12 cellular contexts compared by ENCODE assay signal in genomic region chr3:64290161-64290560, GRCh38.
DNase-seq lines count a peak whose midpoint lies in the region; ATAC-seq and TF ChIP-seq lines count a peak whose summit lies in the region.
"Had no signal": no experiment of that assay in that cellular context is flagged by ENCODE, and none has a peak within 500 bp of the region (broad histone marks: within the 10 kb centered on the region; RNA-seq: fewer than 3 reads in every experiment).

No MANE protein-coding gene starts in this region.

- TF ChIP-seq CTCF in PC-3 (conservative IDR thresholded peaks at IDR 0.05; ENCODE audit: low read depth, low read length) (no peak), epithelial cell of esophagus (IDR thresholded peaks at IDR 0.05; ENCODE audit: insufficient read depth, low read depth, low read length, missing control alignments) (no peak), smooth muscle cell (IDR thresholded peaks at IDR 0.05; ENCODE audit: borderline replicate concordance, insufficient read depth, poor library complexity, severe bottlenecking) (no peak), brain microvascular endothelial cell (IDR thresholded peaks at IDR 0.05; ENCODE audit: low read depth, low read length, missing control alignments) (no peak), tibial nerve (IDR thresholded peaks at IDR 0.05) (no peak)

- H3K4me1 ChIP-seq in GM23248 (ENCODE audit: insufficient read depth) (peaks cover 29% of the 10 kb centered on the region), PC-3 (ENCODE audit: insufficient read depth, low read length) (peaks cover 17% of the 10 kb centered on the region), smooth muscle cell (ENCODE audit: low read depth) (no peaks in the 10 kb centered on the region), tibial nerve (peaks cover 0 to 21% (median 4%) of the 10 kb centered on the region in 4 donors)
- no peaks in the 10 kb centered on the region for H3K4me1 ChIP-seq in effector memory CD4-positive, alpha-beta T cell (ENCODE audit: control insufficient read depth, insufficient read depth, low read length, poor library complexity, severe bottlenecking)

- no peak overlapping the region for H3K4me3 ChIP-seq in GM23248
- no peak overlapping the region for H3K4me3 ChIP-seq in PC-3 (ENCODE audit: low read length)
- H3K4me3 ChIP-seq in epithelial cell of esophagus (ENCODE audit: low read length), result no peak overlapping the region
- no peak overlapping the region for H3K4me3 ChIP-seq in smooth muscle cell
- H3K4me3 ChIP-seq in brain microvascular endothelial cell (ENCODE audit: low read depth, low read length), result no peak overlapping the region
- no peak overlapping the region for H3K4me3 ChIP-seq in tibial nerve
- H3K4me3 ChIP-seq in effector memory CD4-positive, alpha-beta T cell (ENCODE audit: insufficient read depth, low read depth, low read length, poor library complexity, severe bottlenecking), result no peak overlapping the region
- H3K4me3 ChIP-seq in H7 (ENCODE audit: insufficient read depth, low read depth, low read length), result no peak overlapping the region
- H3K4me3 ChIP-seq: BLaER1 treated with 17β-estradiol and CSF1 and Interleukin-3, amounts not matched to agents 10 nM and 100 nM had no signal

- H4K20me1 ChIP-seq in GM23248 (ENCODE audit: insufficient read depth), result no peaks in the 10 kb centered on the region
- H4K20me1 ChIP-seq in PC-3 (ENCODE audit: low read length), result no peaks in the 10 kb centered on the region
- no peaks in the 10 kb centered on the region for H4K20me1 ChIP-seq in smooth muscle cell (ENCODE audit: low read depth)
- H4K20me1 ChIP-seq: BLaER1 treated with 17β-estradiol and CSF1 and Interleukin-3, amounts not matched to agents 10 nM and 100 nM had no signal

- no peak for TF ChIP-seq POLR2A in tibial nerve (IDR thresholded peaks at IDR 0.05)

- H3K79me2 ChIP-seq in GM23248 (ENCODE audit: insufficient read depth) (no peaks in the 10 kb centered on the region), PC-3 (ENCODE audit: low read length) (no peaks in the 10 kb centered on the region), smooth muscle cell (ENCODE audit: low read depth) (no peaks in the 10 kb centered on the region)

- no TSS peak for BruUV-seq in PC-3 (replicated peaks; lab: Mats Ljungman, UMichigan)

- H3K27me3 ChIP-seq in GM23248 (replicated peaks; ENCODE audit: insufficient read depth) (no peaks in the 10 kb centered on the region), PC-3 (ENCODE audit: low read length) (no peaks in the 10 kb centered on the region), smooth muscle cell (ENCODE audit: low read depth) (no peaks in the 10 kb centered on the region), brain microvascular endothelial cell (replicated peaks) (no peaks in the 10 kb centered on the region), tibial nerve (no peaks in the 10 kb centered on the region), H7 (ENCODE audit: control insufficient read depth, insufficient read depth, low read length) (no peaks in the 10 kb centered on the region)
- no peaks in the 10 kb centered on the region for H3K27me3 ChIP-seq in effector memory CD4-positive, alpha-beta T cell (replicated peaks; ENCODE audit: control insufficient read depth, insufficient read depth, low read length, poor library complexity, severe bottlenecking)
- H3K27me3 ChIP-seq: BLaER1 treated with 17β-estradiol and CSF1 and Interleukin-3, amounts not matched to agents 10 nM and 100 nM had no signal

- 65 to 70% methylated on average over 5 of the region's 5 CpGs for WGBS in GM23248 (ENCODE audit: low coverage in 1 of 2, low lambda C conversion rate in 2 of 2, missing lambda C conversion rate in 2 of 2), 2 experiments
- 91% methylated on average over 5 of the region's 5 CpGs for WGBS in smooth muscle cell (ENCODE audit: low lambda C conversion rate)
- WGBS in tibial nerve, 2 donors, result 76 to 84% methylated on average over 5 of the region's 5 CpGs

- ATAC-seq in PC-3, result no peak

- in situ Hi-C loops in GM23248 (cut with MboI) (no loop called here), brain microvascular endothelial cell (cut with HindIII; ENCODE audit: low pct_ligation_motif_present, low sequenced_read_pairs) (no loop called here)

- no peak overlapping the region for H3K9ac ChIP-seq in GM23248
- H3K9ac ChIP-seq in PC-3 (ENCODE audit: low read length), result no peak overlapping the region
- H3K9ac ChIP-seq in smooth muscle cell (ENCODE audit: low read depth), result no peak overlapping the region
- H3K9ac ChIP-seq: BLaER1 treated with 17β-estradiol and CSF1 and Interleukin-3, amounts not matched to agents 10 nM and 100 nM had no signal

- intact Hi-C loops in PC-3 (cut with micrococcal nuclease), result loop anchor here (2.0 kb wide), 1 partner anchor 23 kb away; no protein-coding TSS in a partner anchor

- no peaks in the 10 kb centered on the region for H3K36me3 ChIP-seq in GM23248 (ENCODE audit: low read depth)
- no peaks in the 10 kb centered on the region for H3K36me3 ChIP-seq in PC-3 (ENCODE audit: low read depth, low read length)
- no peaks in the 10 kb centered on the region for H3K36me3 ChIP-seq in smooth muscle cell (ENCODE audit: low read depth)
- no peaks in the 10 kb centered on the region for H3K36me3 ChIP-seq in brain microvascular endothelial cell (replicated peaks)
- H3K36me3 ChIP-seq in tibial nerve, result no peaks in the 10 kb centered on the region
- no peaks in the 10 kb centered on the region for H3K36me3 ChIP-seq in effector memory CD4-positive, alpha-beta T cell (ENCODE audit: control insufficient read depth, insufficient read depth, low read length)
- no peaks in the 10 kb centered on the region for H3K36me3 ChIP-seq in H7 (replicated peaks; ENCODE audit: control insufficient read depth, insufficient read depth, low read length)
- H3K36me3 ChIP-seq: BLaER1 treated with 17β-estradiol and CSF1 and Interleukin-3, amounts not matched to agents 10 nM and 100 nM had no signal

- peaks cover 31% of the 10 kb centered on the region for H3F3A ChIP-seq in GM23248 (ENCODE audit: insufficient read depth)
- H3F3A ChIP-seq in PC-3 (ENCODE audit: low read length, unreplicated experiment), result no peaks in the 10 kb centered on the region
- H3F3A ChIP-seq in smooth muscle cell (ENCODE audit: low read depth), result peaks cover 10% of the 10 kb centered on the region

- CTCF ChIA-PET in PC-3 (lab: Charles Lee), result no interaction called here

- H3K4me2 ChIP-seq in GM23248 (ENCODE audit: unreplicated experiment) (no peak overlapping the region), PC-3 (ENCODE audit: low read length) (no peak overlapping the region), smooth muscle cell (no peak overlapping the region)

- no peak for TF ChIP-seq EP300 in tibial nerve (IDR thresholded peaks at IDR 0.05)

- H3K27ac ChIP-seq in GM23248 (peak overlapping the region; percentile 96; the same call in 1 of the 2 replicates), PC-3 (ENCODE audit: low read length) (peak overlapping the region; percentile 95; the same call in 1 of the 2 replicates), smooth muscle cell (ENCODE audit: low read depth) (peak overlapping the region; percentile 97), brain microvascular endothelial cell (no peak overlapping the region), tibial nerve (no peak overlapping the region)
- H3K27ac ChIP-seq in effector memory CD4-positive, alpha-beta T cell (ENCODE audit: insufficient read depth, low read length, poor library complexity, severe bottlenecking), result no peak overlapping the region
- H3K27ac ChIP-seq: BLaER1 treated with 17β-estradiol and CSF1 and Interleukin-3, amounts not matched to agents 10 nM and 100 nM had no signal

- no peaks in the 10 kb centered on the region for H3K9me2 ChIP-seq in GM23248 (ENCODE audit: insufficient read depth)
- H3K9me2 ChIP-seq in PC-3 (replicated peaks; ENCODE audit: low read length), result no peaks in the 10 kb centered on the region

- no peak overlapping the region for H2AFZ ChIP-seq in GM23248
- H2AFZ ChIP-seq in PC-3 (ENCODE audit: low read length), result no peak overlapping the region
- no peak overlapping the region for H2AFZ ChIP-seq in smooth muscle cell (ENCODE audit: low read depth)

- no peak for DNase-seq in GM23248
- peak; percentile 10 for DNase-seq in PC-3
- peak; percentile 49 for DNase-seq in epithelial cell of esophagus (ENCODE audit: low read depth)
- DNase-seq in smooth muscle cell (lab: John Stamatoyannopoulos, UW; ENCODE audit: unreplicated experiment), result no peak
- no peak for DNase-seq in brain microvascular endothelial cell
- DNase-seq in tibial nerve (ENCODE audit: low spot score in 2 of 2), result no peak
- DNase-seq in effector memory CD4-positive, alpha-beta T cell, result no peak
- no peak for DNase-seq in H7
- DNase-seq: AML-193; CD4-positive, alpha-beta T cell; DMS 273 treated with DMSO at 0.1 percent for 48 hours had no signal

- POLR2A ChIA-PET in PC-3 (lab: Charles Lee; ENCODE audit: unreplicated experiment), result no interaction called here

- no peaks in the 10 kb centered on the region for H3K9me3 ChIP-seq in GM23248 (ENCODE audit: low read depth)
- H3K9me3 ChIP-seq in PC-3 (ENCODE audit: low read length), result no peaks in the 10 kb centered on the region
- no peaks in the 10 kb centered on the region for H3K9me3 ChIP-seq in smooth muscle cell (replicated peaks; ENCODE audit: low read depth)
- no peaks in the 10 kb centered on the region for H3K9me3 ChIP-seq in tibial nerve
- no peaks in the 10 kb centered on the region for H3K9me3 ChIP-seq in effector memory CD4-positive, alpha-beta T cell (ENCODE audit: control insufficient read depth, low read length)

Comparison
In these comparisons a context has a peak if more than half of its experiments do, and no peak if none do; other contexts are left out.
1. DNase-seq: peak in PC-3 (single experiment) and epithelial cell of esophagus (single experiment); none in GM23248 (single experiment), smooth muscle cell (single experiment), brain microvascular endothelial cell (single experiment), tibial nerve (0 of 2), effector memory CD4-positive, alpha-beta T cell (0 of 3) and H7 (single experiment).
2. H3K27ac ChIP-seq: peak in GM23248 (single experiment), PC-3 (single experiment) and smooth muscle cell (single experiment); none in brain microvascular endothelial cell (single experiment), tibial nerve (0 of 4) and effector memory CD4-positive, alpha-beta T cell (single experiment).